ENCODE assay signal across 12 cellular contexts in the genomic region with DNA sequence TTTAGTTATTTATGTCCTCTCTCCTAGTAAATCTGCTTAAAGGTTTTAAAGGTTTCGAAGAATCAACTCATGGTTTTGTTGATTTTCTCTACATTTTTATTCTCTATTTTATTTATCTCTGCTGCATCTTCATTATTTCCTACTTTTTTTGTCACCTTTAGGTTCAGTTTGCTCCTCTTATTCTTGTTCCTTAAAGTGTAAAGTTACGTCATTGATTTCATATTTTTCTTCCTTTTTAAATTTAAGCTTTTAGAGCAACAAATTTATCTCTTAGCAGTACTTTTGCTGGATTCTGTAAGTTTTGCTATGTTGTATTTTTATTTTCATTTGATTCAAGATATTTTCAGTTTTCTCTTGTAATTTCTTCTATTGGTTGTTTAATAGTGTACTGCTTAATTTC. TPM values are rescaled to one million over a fixed set of nuclear protein-coding genes. Genes with fewer than 3 reads are reported as not detected.
"Had no signal": no experiment of that assay in that cellular context is flagged by ENCODE, and none has a peak within 500 bp of the region (broad histone marks: within the 10 kb centered on the region; RNA-seq: fewer than 3 reads in every experiment).

No MANE protein-coding gene starts in this region.

- DNase-seq: GM23248, GOT3, H7, H9, HCEC 1CT, HFFc6 had no signal

- H3K4me1 ChIP-seq: HAP-1 had no signal

- H3K36me3 ChIP-seq: HAP-1 had no signal

- H3K27ac ChIP-seq: GM23248 had no signal

- H3K4me2 ChIP-seq: GM23338 had no signal

- H3K9ac ChIP-seq: GM23248 had no signal

- H2AFZ ChIP-seq: GM23248, GM23338 had no signal

- H3K4me3 ChIP-seq: GM23248, GM23338, HAP-1 had no signal

- ATAC-seq: GM23338, HCT116 had no signal

- H3K9me3 ChIP-seq: HAP-1 had no signal

- FAIRE-seq: H1, H54 had no signal

RNA-seq across cellular contexts. Expression of a gene that starts 10.7 kb away (rescaled TPM):
- total RNA-seq: GM23248, H4 had no signal
- polyA plus RNA-seq: GM23248 had no signal
